Comparison of ENCODE assay signal across 10 cellular contexts in the genomic region with DNA sequence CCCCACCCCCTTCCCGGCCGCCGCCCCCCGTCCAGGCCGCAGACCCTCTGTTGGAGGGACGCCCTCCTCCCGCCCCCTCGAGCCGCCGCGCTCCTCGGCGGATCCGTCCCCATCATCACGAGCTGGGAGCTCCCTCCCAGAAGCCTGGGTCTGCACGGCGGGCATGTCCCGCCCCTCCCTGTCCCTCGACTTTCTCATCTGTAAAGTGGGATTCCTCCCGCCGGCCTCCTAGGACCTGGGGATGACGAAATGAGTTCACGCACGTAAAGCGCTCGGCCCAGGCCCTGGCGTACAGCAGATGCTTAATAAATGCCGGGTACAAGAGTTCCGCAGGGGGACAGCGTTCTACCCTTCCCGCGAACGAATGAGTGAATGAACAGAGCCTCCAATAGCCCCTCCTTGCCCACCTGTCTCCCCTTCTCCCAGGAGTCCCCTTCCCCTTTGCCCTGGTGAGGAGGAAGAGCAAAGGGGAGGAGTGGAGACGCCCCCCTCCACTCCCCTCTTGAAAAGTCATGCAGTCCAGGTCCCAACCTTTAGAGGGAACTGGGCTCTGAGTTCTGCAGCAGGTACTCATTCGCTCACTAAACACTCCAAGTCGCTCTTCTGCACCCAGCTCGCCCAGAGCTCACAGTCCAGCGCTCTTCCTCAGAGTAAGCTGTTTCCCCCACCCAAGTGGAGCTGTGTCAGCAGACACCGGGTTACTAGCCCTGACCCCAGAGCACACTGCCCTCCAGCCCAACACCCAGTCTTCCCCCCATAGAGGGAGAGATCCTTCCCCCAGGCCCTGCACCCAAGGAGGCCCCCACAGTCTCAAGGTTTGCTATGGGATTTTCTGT. TPM values are rescaled to one million over a fixed set of nuclear protein-coding genes. Genes with fewer than 3 reads are reported as not detected.
DNase-seq lines count a peak whose midpoint lies in the region; ATAC-seq and TF ChIP-seq lines count a peak whose summit lies in the region.
"Had no signal": no experiment of that assay in that cellular context is flagged by ENCODE, and none has a peak within 500 bp of the region (broad histone marks: within the 10 kb centered on the region; RNA-seq: fewer than 3 reads in every experiment).

No MANE protein-coding gene starts in this region.

- no peak overlapping the region for H3K27ac ChIP-seq in cardiac muscle cell
- H3K27ac ChIP-seq in body of pancreas = peak overlapping the region in 2 of 4 donors; percentile 48 to 62
- H3K27ac ChIP-seq in upper lobe of right lung = no peak overlapping the region
- H3K27ac ChIP-seq: SJSA1 had no signal

- WGBS in body of pancreas, 2 donors = 45 to 63% methylated on average over 19 to 30 of the region's 39 CpGs

- H3K9me3 ChIP-seq in cardiac muscle cell (ENCODE audit: low read depth) (no peaks in the 10 kb centered on the region), body of pancreas (no peaks in the 10 kb centered on the region), upper lobe of right lung (no peaks in the 10 kb centered on the region)
- H3K9me3 ChIP-seq: SJSA1 had no signal

- peaks cover 68% of the 10 kb centered on the region for H3K27me3 Mint-ChIP-seq in mesothelial cell of epicardium (ENCODE audit: low read depth)

- TF ChIP-seq POLR2A in body of pancreas (IDR thresholded peaks at IDR 0.05) = no peak

- no peaks in the 10 kb centered on the region for H3K36me3 ChIP-seq in cardiac muscle cell
- H3K36me3 ChIP-seq in body of pancreas (replicated peaks in 1 of 2; ENCODE audit: insufficient read depth in 1 of 2, low read depth in 2 of 2) = no peaks in the 10 kb centered on the region
- no peaks in the 10 kb centered on the region for H3K36me3 ChIP-seq in upper lobe of right lung
- H3K36me3 ChIP-seq: SJSA1 had no signal

- H3K27me3 ChIP-seq in cardiac muscle cell (peaks cover 16% of the 10 kb centered on the region), body of pancreas (no peaks in the 10 kb centered on the region), upper lobe of right lung (no peaks in the 10 kb centered on the region)

- H3K9me3 Mint-ChIP-seq in mesothelial cell of epicardium = no peaks in the 10 kb centered on the region
- H3K9me3 Mint-ChIP-seq: activated naive CD4-positive, alpha-beta T cell treated with anti-CD3 and anti-CD28 coated beads, Interleukin-2, amount 50 U/mL, for 72 hours had no signal

- H3K4me1 Mint-ChIP-seq in mesothelial cell of epicardium = peaks cover 9% of the 10 kb centered on the region

- intact Hi-C loops in cardiac septum (cut with DNase I) (no loop called here), body of pancreas (cut with DNase I) (loop anchor here (10.0 kb wide), 1 partner anchor 418 kb away; no protein-coding TSS in a partner anchor), upper lobe of right lung (cut with DNase I) (no loop called here)

- peak overlapping the region; percentile 15 for H3K4me3 ChIP-seq in cardiac muscle cell
- H3K4me3 ChIP-seq in body of pancreas = no peak overlapping the region
- H3K4me3 ChIP-seq in upper lobe of right lung = peak overlapping the region; percentile 23

- H3K4me1 ChIP-seq in cardiac muscle cell (ENCODE audit: low read depth) (no peaks in the 10 kb centered on the region), body of pancreas (peaks cover 31% of the 10 kb centered on the region), upper lobe of right lung (peaks cover 11% of the 10 kb centered on the region)

- H3K36me3 Mint-ChIP-seq in mesothelial cell of epicardium = no peaks in the 10 kb centered on the region
- H3K36me3 Mint-ChIP-seq: activated naive CD4-positive, alpha-beta T cell treated with anti-CD3 and anti-CD28 coated beads, Interleukin-2, amount 50 U/mL, for 72 hours had no signal

- TF ChIP-seq CTCF in cardiac muscle cell (IDR thresholded peaks at IDR 0.05; ENCODE audit: low read depth, low read length) (no peak), body of pancreas (IDR thresholded peaks at IDR 0.05) (no peak), mesothelial cell of epicardium (IDR thresholded peaks at IDR 0.05; ENCODE audit: unreplicated experiment) (no peak), upper lobe of right lung (IDR thresholded peaks at IDR 0.05) (no peak)

- peak overlapping the region; percentile 72 for H3K4me3 Mint-ChIP-seq in mesothelial cell of epicardium

- DNase-seq in cardiac muscle cell (ENCODE audit: low read depth in 1 of 2, low spot score in 1 of 2) (no peak), cardiac septum (ENCODE audit: low spot score) (no peak), body of pancreas (peak in 2 of 4 donors; percentile 25 to 26), mesothelial cell of epicardium (ENCODE audit: low spot score in 2 of 2, unreplicated experiment in 2 of 2) (no peak), upper lobe of right lung (no peak), NCI-H1417 treated with DMSO at 0.1 percent for 48 hours (lab: John Stamatoyannopoulos, UW) (no peak), HK-2 (ENCODE audit: unreplicated experiment) (no peak), NCI-H774 (lab: John Stamatoyannopoulos, UW) (no peak)

- no peak overlapping the region for H3K27ac Mint-ChIP-seq in mesothelial cell of epicardium

- peak; percentile 4 for ATAC-seq in body of pancreas
- peak; percentile 1 for ATAC-seq in upper lobe of right lung

RNA-seq across cellular contexts. Expression of gene RAP1GAP, which starts 16.8 kb away (rescaled TPM):
- total RNA-seq in cardiac muscle cell (4.1 and 7.4 TPM in 2 replicates), cardiac septum (2.7 TPM), body of pancreas (100 to 1,000 TPM in 1 of 2 donors, 10 to 100 TPM in 1; 46.5 to 104 TPM), mesothelial cell of epicardium (7.1 to 10.2 TPM (median 8.0 TPM) in 3 replicates), upper lobe of right lung (62.4 TPM)
- polyA plus RNA-seq in cardiac muscle cell = 5.8 and 9.8 TPM in 2 replicates

Comparison
In these comparisons a context has a peak if more than half of its experiments do, and no peak if none do; other contexts are left out.
1. H3K4me3 ChIP-seq: peak in cardiac muscle cell (single experiment) and upper lobe of right lung (single experiment); none in body of pancreas (0 of 2).